In genomic region chr15:89177633-89178306, GRCh38 we compare ENCODE assay signal across 8 cellular contexts. TPM values are rescaled to one million over a fixed set of nuclear protein-coding genes. Genes with fewer than 3 reads are reported as not detected.
DNase-seq lines count a peak whose midpoint lies in the region; ATAC-seq and TF ChIP-seq lines count a peak whose summit lies in the region.

No MANE protein-coding gene starts in this region.

- peaks cover 26 to 31% of the 10 kb centered on the region in 2 donors for H3K36me3 ChIP-seq in lung (ENCODE audit: control insufficient read depth in 2 of 2, insufficient read depth in 2 of 2, low read length in 2 of 2)

- WGBS in lung, 2 donors, result 21 to 22% methylated on average over 6 of the region's 6 CpGs

- H3K4me3 ChIP-seq in GM12875 (ENCODE audit: low read depth, low read length) (no peak overlapping the region), lung (no peak overlapping the region)

- no peaks in the 10 kb centered on the region for H3K27me3 ChIP-seq in lung (ENCODE audit: control insufficient read depth, insufficient read depth)

- peak; percentile 79 for TF ChIP-seq CTCF in GM12875 (IDR thresholded peaks at IDR 0.05; ENCODE audit: borderline replicate concordance, insufficient read depth, low read depth, low read length)
- TF ChIP-seq CTCF in lung (IDR thresholded peaks at IDR 0.05; ENCODE audit: control extremely low read depth, extremely low read depth), result peak; percentile 67

- no peaks in the 10 kb centered on the region for H3K9me3 ChIP-seq in lung (ENCODE audit: control insufficient read depth in 2 of 2, insufficient read depth in 1 of 2, low read length in 1 of 2)

- DNase-seq in A172 (ENCODE audit: low spot score) (peak; percentile 34), NCI-H446 (lab: John Stamatoyannopoulos, UW) (peak; percentile 40 to 65), dedifferentiated amniotic fluid mesenchymal stem cell (ENCODE audit: extremely low spot score) (peak; percentile 84), lung (ENCODE audit: low spot score) (peak; percentile 65)
- DNase-seq in activated CD4-positive, alpha-beta T cell treated with anti-CD3 and anti-CD28 coated beads, Interleukin-2, amount 50 U/mL, for 48 hours, result peak; percentile 66 to 76
- peak; percentile 32 for DNase-seq in stimulated activated CD8-positive, alpha-beta memory T cell treated with anti-CD3 and anti-CD28 coated beads, Interleukin-15, amount 100 ng/mL, for 1 hour (ENCODE audit: low read depth)

- ATAC-seq in lung (ENCODE audit: insufficient read depth, low FRiP score) (no peak), GM19395 (IDR thresholded peaks at IDR 0.05; ENCODE audit: unreplicated experiment) (no peak)

- H3K27ac ChIP-seq in lung (ENCODE audit: low read depth in 1 of 2, low read length in 1 of 2), result no peak overlapping the region

- peaks cover 3 to 6% of the 10 kb centered on the region in 2 donors for H3K4me1 ChIP-seq in lung (ENCODE audit: control insufficient read depth in 2 of 2, insufficient read depth in 2 of 2, low read length in 2 of 2)

RNA-seq across cellular contexts. Expression of gene RLBP1, which starts 43.6 kb away (rescaled TPM):
- not detected in 2 replicates for total RNA-seq in A172 (2014; rRNA removed; shearing (Covaris generic))
- not detected for total RNA-seq in lung
- polyA plus RNA-seq in lung, result not detected

Comparison
In these comparisons a context has a peak if more than half of its experiments do, and no peak if none do; other contexts are left out.
1. DNase-seq: peak in every context shown above with its lines; median percentile 84 in dedifferentiated amniotic fluid mesenchymal stem cell; 71 in activated CD4-positive, alpha-beta T cell treated with anti-CD3 and anti-CD28 coated beads, Interleukin-2, amount 50 U/mL, for 48 hours; 65 in lung; 52 in NCI-H446; 34 in A172; 32 in stimulated activated CD8-positive, alpha-beta memory T cell treated with anti-CD3 and anti-CD28 coated beads, Interleukin-15, amount 100 ng/mL, for 1 hour.